1 cellular context compared by ENCODE assay signal in genomic region chrX:105136786-105137185, GRCh38.
TF ChIP-seq lines count a peak whose summit lies in the region.

No MANE protein-coding gene starts in this region.

TF ChIP-seq in SK-N-SH treated with all-trans-retinoic acid at 6 μM for 48 hours, 23 proteins besides CTCF, POLR2A, EP300 and RAD21 (continued from another document):
- no peak for TF ChIP-seq TSHZ2 (CRISPR knock-in tag; IDR thresholded peaks at IDR 0.05)
